Comparison of ENCODE assay signal across 18 cellular contexts in genomic region chr2:181934694-181935093, GRCh38. TPM values are rescaled to one million over a fixed set of nuclear protein-coding genes. Genes with fewer than 3 reads are reported as not detected.
DNase-seq lines count a peak whose midpoint lies in the region; ATAC-seq and TF ChIP-seq lines count a peak whose summit lies in the region.
"Had no signal": no experiment of that assay in that cellular context is flagged by ENCODE, and none has a peak within 500 bp of the region (broad histone marks: within the 10 kb centered on the region; RNA-seq: fewer than 3 reads in every experiment).

No MANE protein-coding gene starts in this region.

- H2AK5ac ChIP-seq in trophoblast cell (ENCODE audit: low read length): no peak overlapping the region

- no peaks in the 10 kb centered on the region for H3K9me2 ChIP-seq in SK-N-SH
- no peaks in the 10 kb centered on the region for H3K9me2 ChIP-seq in PC-9 (ENCODE audit: insufficient read depth)

- no peaks in the 10 kb centered on the region for H3K4me1 Mint-ChIP-seq in neural progenitor cell
- H3K4me1 Mint-ChIP-seq: CD4-positive, alpha-beta memory T cell; H9; IgD-negative memory B cell had no signal

- no peak overlapping the region for H2BK12ac ChIP-seq in trophoblast cell (ENCODE audit: low read length)

- TF ChIP-seq CTCF in SK-N-SH (IDR thresholded peaks at IDR 0.05) (no peak), PC-9 (conservative IDR thresholded peaks at IDR 0.05) (no peak), neural progenitor cell (IDR thresholded peaks at IDR 0.05) (no peak)

- H3K9ac ChIP-seq in SK-N-SH (no peak overlapping the region), trophoblast cell (ENCODE audit: low read length) (no peak overlapping the region), neural progenitor cell (no peak overlapping the region)
- H3K9ac ChIP-seq: BLaER1 had no signal

- CTCF ChIA-PET in SK-N-SH (lab: Yijun Ruan, JAX): no interaction called here
- CTCF ChIA-PET in PC-9 (lab: Charles Lee): interaction anchor here (1.2 kb wide), 1 partner anchor 20 kb away, joined by 3 read pairs; no protein-coding TSS in a partner anchor

- H3F3A ChIP-seq in SK-N-SH (replicated peaks; ENCODE audit: insufficient read depth) (peaks cover 34% of the 10 kb centered on the region), PC-9 (ENCODE audit: insufficient read depth, low read depth) (peaks cover 23% of the 10 kb centered on the region; the same call in 1 of the 2 replicates), neural progenitor cell (ENCODE audit: low read depth) (no peaks in the 10 kb centered on the region)

- BruUV-seq in PC-9 (replicated peaks; lab: Mats Ljungman, UMichigan): TSS peak; percentile 20

- no peak overlapping the region for H3K4me3 Mint-ChIP-seq in neural progenitor cell
- H3K4me3 Mint-ChIP-seq: CD14-positive monocyte; CD4-positive, alpha-beta memory T cell; H9; IgD-negative memory B cell had no signal

- no peak overlapping the region for H3K4me2 ChIP-seq in SK-N-SH
- no peak overlapping the region for H3K4me2 ChIP-seq in PC-9
- H3K4me2 ChIP-seq in trophoblast cell (ENCODE audit: low read length): no peak overlapping the region
- no peak overlapping the region for H3K4me2 ChIP-seq in neural progenitor cell
- H3K4me2 ChIP-seq: A549, BLaER1 had no signal

- H3K9me3 ChIP-seq in SK-N-SH (no peaks in the 10 kb centered on the region), PC-9 (ENCODE audit: insufficient read depth, low read depth) (no peaks in the 10 kb centered on the region), trophoblast cell (ENCODE audit: insufficient read depth, low read depth, low read length) (no peaks in the 10 kb centered on the region), neural progenitor cell (ENCODE audit: low read depth) (no peaks in the 10 kb centered on the region)
- H3K9me3 ChIP-seq: A549, BLaER1 had no signal

- intact Hi-C loops in PC-9 (cut with micrococcal nuclease; ENCODE audit: unreplicated experiment): no loop called here

- no peaks in the 10 kb centered on the region for H4K20me1 ChIP-seq in SK-N-SH (ENCODE audit: insufficient read depth)
- no peaks in the 10 kb centered on the region; the same call in 1 of the 2 replicates for H4K20me1 ChIP-seq in PC-9 (ENCODE audit: insufficient read depth)
- no peaks in the 10 kb centered on the region for H4K20me1 ChIP-seq in neural progenitor cell (ENCODE audit: low read depth)
- H4K20me1 ChIP-seq: BLaER1 had no signal

- H3K9me3 Mint-ChIP-seq in neural progenitor cell: no peaks in the 10 kb centered on the region
- H3K9me3 Mint-ChIP-seq: CD14-positive monocyte; CD4-positive, alpha-beta memory T cell; H9; IgD-negative memory B cell had no signal

- H4K12ac ChIP-seq in trophoblast cell (ENCODE audit: low read depth, low read length): no peak overlapping the region

- peaks cover 4% of the 10 kb centered on the region for H3K36me3 Mint-ChIP-seq in neural progenitor cell

- H3K79me1 ChIP-seq in trophoblast cell (ENCODE audit: low read length): no peaks in the 10 kb centered on the region

- H3K14ac ChIP-seq in trophoblast cell (ENCODE audit: low read length): no peak overlapping the region

- H3K79me2 ChIP-seq in SK-N-SH (ENCODE audit: insufficient read depth) (no peaks in the 10 kb centered on the region), PC-9 (ENCODE audit: low read depth) (no peaks in the 10 kb centered on the region), trophoblast cell (ENCODE audit: control insufficient read depth, insufficient read depth, low read length, poor library complexity) (no peaks in the 10 kb centered on the region), neural progenitor cell (ENCODE audit: low read depth) (no peaks in the 10 kb centered on the region)

- no peak overlapping the region for H4K8ac ChIP-seq in trophoblast cell (ENCODE audit: low read depth, low read length)

- 89% methylated on average over 5 of the region's 5 CpGs for WGBS in SK-N-SH (ENCODE audit: low lambda C conversion rate)
- no CpG with 5 or more reads among the region's 5 CpGs for WGBS in trophoblast cell (ENCODE audit: extremely low coverage, insufficient coverage, insufficient read length)

- peak overlapping the region; percentile 84 for H3K23ac ChIP-seq in trophoblast cell (ENCODE audit: low read length)

- no peak for TF ChIP-seq RAD21 in SK-N-SH (IDR thresholded peaks at IDR 0.05; ENCODE audit: low read length)

- no peak overlapping the region for H3K27ac Mint-ChIP-seq in neural progenitor cell
- H3K27ac Mint-ChIP-seq: CD14-positive monocyte; CD4-positive, alpha-beta memory T cell; H9; IgD-negative memory B cell had no signal

- no peaks in the 10 kb centered on the region for H3K27me3 ChIP-seq in SK-N-SH (ENCODE audit: insufficient read depth)
- no peaks in the 10 kb centered on the region for H3K27me3 ChIP-seq in PC-9 (ENCODE audit: insufficient read depth, low read depth)
- no peaks in the 10 kb centered on the region for H3K27me3 ChIP-seq in trophoblast cell (ENCODE audit: insufficient read depth, low read length)
- no peaks in the 10 kb centered on the region for H3K27me3 ChIP-seq in neural progenitor cell
- H3K27me3 ChIP-seq: BLaER1 had no signal

- H3K4me3 ChIP-seq in SK-N-SH (ENCODE audit: low read depth in 2 of 2, low read length in 1 of 2) (no peak overlapping the region), PC-9 (no peak overlapping the region), trophoblast cell (ENCODE audit: low read depth, low read length) (no peak overlapping the region), neural progenitor cell (no peak overlapping the region)
- H3K4me3 ChIP-seq: A549, BLaER1 had no signal

- no peaks in the 10 kb centered on the region for H3K27me3 Mint-ChIP-seq in neural progenitor cell (ENCODE audit: insufficient read depth, low read depth)

- H2AFZ ChIP-seq in SK-N-SH (ENCODE audit: low read depth): no peak overlapping the region
- H2AFZ ChIP-seq in PC-9: no peak overlapping the region
- no peak overlapping the region for H2AFZ ChIP-seq in trophoblast cell (ENCODE audit: insufficient read depth, low read length, poor library complexity)
- H2AFZ ChIP-seq in neural progenitor cell (replicated peaks): no peak overlapping the region

- ATAC-seq in SK-N-SH treated with all-trans-retinoic acid at 6 μM for 48 hours (peak; percentile 32; the same call in 2 of the 3 replicates), HG03378 (IDR thresholded peaks at IDR 0.05; ENCODE audit: unreplicated experiment) (no peak)

- H3K27ac ChIP-seq in SK-N-SH (ENCODE audit: low read depth in 2 of 2, low read length in 1 of 2) (no peak overlapping the region; a peak in 1 of 4 replicates), PC-9 (no peak overlapping the region), trophoblast cell (ENCODE audit: low read depth, low read length) (no peak overlapping the region), neural progenitor cell (no peak overlapping the region)
- H3K27ac ChIP-seq: A549, BLaER1, HL-60 had no signal

- H2BK120ac ChIP-seq in trophoblast cell (ENCODE audit: insufficient read depth, low read length, poor library complexity): no peak overlapping the region

- H3K36me3 ChIP-seq in SK-N-SH (replicated peaks in 1 of 2; ENCODE audit: control insufficient read depth in 1 of 2, insufficient read depth in 2 of 2, low read length in 1 of 2): peaks cover 11 to 15% of the 10 kb centered on the region in 2 experiments
- peaks cover 7% of the 10 kb centered on the region for H3K36me3 ChIP-seq in PC-9 (ENCODE audit: low read depth)
- H3K36me3 ChIP-seq in trophoblast cell (ENCODE audit: control insufficient read depth in 1 of 2, insufficient read depth in 2 of 2, low read length in 2 of 2): no peaks in the 10 kb centered on the region
- H3K36me3 ChIP-seq in neural progenitor cell: no peaks in the 10 kb centered on the region

- no peak overlapping the region for H3K18ac ChIP-seq in trophoblast cell (ENCODE audit: low read length)

- POLR2A ChIA-PET in SK-N-SH (lab: Yijun Ruan, JAX) (no interaction called here), PC-9 (lab: Charles Lee; ENCODE audit: unreplicated experiment) (no interaction called here)

- no peak overlapping the region for H4K91ac ChIP-seq in trophoblast cell (ENCODE audit: low read depth, low read length)

- no peak overlapping the region for H3K4ac ChIP-seq in trophoblast cell (ENCODE audit: low read depth, low read length)

- DNase-seq in SK-N-SH: no peak
- no peak for DNase-seq in PC-9
- DNase-seq in trophoblast cell: no peak
- DNase-seq in activated CD4-positive, CD25-positive, alpha-beta regulatory T cell (lab: John Stamatoyannopoulos, UW): no peak
- no peak for DNase-seq in neural progenitor cell (ENCODE audit: low spot score)
- DNase-seq: CD4-positive, alpha-beta memory T cell; DMS79 treated with DMSO at 0.1 percent for 48 hours; GF-D8; H9; KBM-7 had no signal

- no peak overlapping the region for H2BK5ac ChIP-seq in trophoblast cell (ENCODE audit: low read depth, low read length, poor library complexity)

- TF ChIP-seq EP300 in SK-N-SH (IDR thresholded peaks at IDR 0.05; ENCODE audit: borderline replicate concordance in 1 of 2, low read depth in 1 of 2, low read length in 1 of 2): no peak

- no peaks in the 10 kb centered on the region; a peak in 1 of 4 replicates for H3K4me1 ChIP-seq in SK-N-SH (ENCODE audit: control insufficient read depth in 1 of 2, insufficient read depth in 2 of 2, low read depth in 1 of 2, low read length in 1 of 2)
- H3K4me1 ChIP-seq in PC-9 (replicated peaks; ENCODE audit: insufficient read depth): no peaks in the 10 kb centered on the region
- no peaks in the 10 kb centered on the region for H3K4me1 ChIP-seq in trophoblast cell (ENCODE audit: control insufficient read depth in 1 of 2, insufficient read depth in 2 of 2, low read length in 2 of 2)
- H3K4me1 ChIP-seq in neural progenitor cell: no peaks in the 10 kb centered on the region
- H3K4me1 ChIP-seq: A549, BLaER1 had no signal

TF ChIP-seq in SK-N-SH, 30 proteins besides CTCF, POLR2A, EP300 and RAD21 (continues in another document):
- TF ChIP-seq RFX5 (IDR thresholded peaks at IDR 0.05; ENCODE audit: low read length) (no peak), GABPA (IDR thresholded peaks at IDR 0.05; ENCODE audit: low read depth) (no peak), MXI1 (IDR thresholded peaks at IDR 0.05; ENCODE audit: low read depth, low read length) (no peak), RCOR1 (IDR thresholded peaks at IDR 0.05; ENCODE audit: low read length) (no peak), POLR2AphosphoS5 (IDR thresholded peaks at IDR 0.05; ENCODE audit: low read depth, low read length) (no peak)

RNA-seq across cellular contexts. Expression of gene ITPRID2, which starts 43.2 kb away (rescaled TPM):
- 41.9 and 53.1 TPM in 2 replicates for polyA plus RNA-seq in SK-N-SH (2012; rRNA removed)
- 47.6 and 51.2 TPM in 2 replicates for polyA plus RNA-seq in SK-N-SH (2012; cell fraction: cytosol; rRNA removed)
- 76.3 and 107 TPM in 2 replicates for polyA plus RNA-seq in SK-N-SH (2012; cell fraction: nucleus; rRNA removed)
- total RNA-seq in PC-9 (2021): 368 and 419 TPM in 2 replicates
- polyA plus RNA-seq in trophoblast cell (2013): 109 and 111 TPM in 2 replicates
- total RNA-seq in neural progenitor cell (ENCODE audit: low replicate concordance): 27.3 and 40.4 TPM in 2 replicates

RNA-seq across cellular contexts. Expression of gene PPP1R1C, which starts 51.0 kb away (rescaled TPM):
- polyA plus RNA-seq in SK-N-SH (2012; rRNA removed): 0.26 and 0.41 TPM in 2 replicates
- 0.12 and 0.46 TPM in 2 replicates for polyA plus RNA-seq in SK-N-SH (2012; cell fraction: cytosol; rRNA removed)
- 0.23 and 0.24 TPM in 2 replicates for polyA plus RNA-seq in SK-N-SH (2012; cell fraction: nucleus; rRNA removed)
- total RNA-seq in PC-9 (2021): 13.4 and 27.5 TPM in 2 replicates
- 14.5 and 17.3 TPM in 2 replicates for polyA plus RNA-seq in trophoblast cell (2013)
- 5.5 and 9.3 TPM in 2 replicates for total RNA-seq in neural progenitor cell (ENCODE audit: low replicate concordance)
- total RNA-seq: CD4-positive, alpha-beta memory T cell; HT1080 had no signal
- polyA plus RNA-seq: CD14-positive monocyte; CD4-positive, alpha-beta memory T cell; IgD-negative memory B cell had no signal
